16 cellular contexts compared by ENCODE assay signal in genomic region chr16:85199069-85199725, GRCh38.
DNase-seq lines count a peak whose midpoint lies in the region; ATAC-seq and TF ChIP-seq lines count a peak whose summit lies in the region.
"Had no signal": no experiment of that assay in that cellular context is flagged by ENCODE, and none has a peak within 500 bp of the region (broad histone marks: within the 10 kb centered on the region; RNA-seq: fewer than 3 reads in every experiment).

No MANE protein-coding gene starts in this region.

- H3K4me2 ChIP-seq in hepatocyte: peak overlapping the region; percentile 36
- H3K4me2 ChIP-seq in smooth muscle cell: peak overlapping the region; percentile 35

- 90 to 93% methylated on average over 21 of the region's 21 CpGs for WGBS in heart right ventricle, 2 donors
- 52% methylated on average over 21 of the region's 21 CpGs for WGBS in hepatocyte (ENCODE audit: low lambda C conversion rate, missing lambda C conversion rate)
- WGBS in smooth muscle cell (ENCODE audit: low lambda C conversion rate): 56% methylated on average over 21 of the region's 21 CpGs

- no peaks in the 10 kb centered on the region for H4K20me1 ChIP-seq in hepatocyte (ENCODE audit: insufficient read depth, poor library complexity, severe bottlenecking)
- H4K20me1 ChIP-seq in smooth muscle cell (ENCODE audit: low read depth): no peaks in the 10 kb centered on the region

- intact Hi-C loops in Right ventricle myocardium superior (cut with DNase I): no loop called here
- intact Hi-C loops in heart right ventricle (cut with DNase I): no loop called here
- intact Hi-C loops in uterus (cut with DNase I; ENCODE audit: low total_unique reads): no loop called here

- TF ChIP-seq POLR2A in uterus (IDR thresholded peaks at IDR 0.05): no peak

- no peak overlapping the region for H3K9ac ChIP-seq in smooth muscle cell (ENCODE audit: low read depth)

- H3K27me3 ChIP-seq in heart right ventricle (no peaks in the 10 kb centered on the region), hepatocyte (no peaks in the 10 kb centered on the region), smooth muscle cell (ENCODE audit: low read depth) (no peaks in the 10 kb centered on the region), uterus (no peaks in the 10 kb centered on the region)
- H3K27me3 ChIP-seq: BE2C, tibial artery had no signal

- no peaks in the 10 kb centered on the region for H3K9me3 ChIP-seq in heart right ventricle
- H3K9me3 ChIP-seq in hepatocyte (ENCODE audit: low read depth): no peaks in the 10 kb centered on the region
- no peaks in the 10 kb centered on the region for H3K9me3 ChIP-seq in smooth muscle cell (replicated peaks; ENCODE audit: low read depth)
- no peaks in the 10 kb centered on the region for H3K9me3 ChIP-seq in uterus
- H3K9me3 ChIP-seq: BE2C, tibial artery had no signal

- H3K27ac ChIP-seq in heart right ventricle: no peak overlapping the region
- H3K27ac ChIP-seq in RWPE1: peak overlapping the region; percentile 62
- H3K27ac ChIP-seq in hepatocyte: peak overlapping the region; percentile 87
- peak overlapping the region; percentile 38 for H3K27ac ChIP-seq in smooth muscle cell (ENCODE audit: low read depth)
- H3K27ac ChIP-seq in uterus: no peak overlapping the region
- H3K27ac ChIP-seq: tibial artery had no signal

- H3K4me1 ChIP-seq in heart right ventricle (peaks cover 11 to 76% (median 41%) of the 10 kb centered on the region in 9 donors), hepatocyte (ENCODE audit: insufficient read depth) (peaks cover 86% of the 10 kb centered on the region), smooth muscle cell (ENCODE audit: low read depth) (peaks cover 21% of the 10 kb centered on the region), uterus (peaks cover 11 to 33% of the 10 kb centered on the region in 2 donors)

- H3K36me3 ChIP-seq in heart right ventricle: no peaks in the 10 kb centered on the region
- H3K36me3 ChIP-seq in hepatocyte (replicated peaks; ENCODE audit: insufficient read depth, low read depth): no peaks in the 10 kb centered on the region
- H3K36me3 ChIP-seq in smooth muscle cell (ENCODE audit: low read depth): no peaks in the 10 kb centered on the region
- no peaks in the 10 kb centered on the region for H3K36me3 ChIP-seq in uterus
- H3K36me3 ChIP-seq: tibial artery had no signal

- POLR2A ChIA-PET in RWPE1 (lab: Yijun Ruan, JAX; ENCODE audit: low non-redundant PET): interaction anchor here (0.7 kb wide), 1 partner anchor 171 kb away, joined by 3 read pairs; no protein-coding TSS in a partner anchor

- CTCF ChIA-PET in RWPE1 (lab: Yijun Ruan, JAX): interaction anchor here (0.6 kb wide), 1 partner anchor 12 kb away, joined by 3 read pairs; no protein-coding TSS in a partner anchor

- H3K4me3 ChIP-seq in heart right ventricle (no peak overlapping the region), hepatocyte (no peak overlapping the region), smooth muscle cell (no peak overlapping the region), uterus (no peak overlapping the region)
- H3K4me3 ChIP-seq: tibial artery had no signal

- H3K9me2 ChIP-seq in hepatocyte (replicated peaks; ENCODE audit: insufficient read depth): no peaks in the 10 kb centered on the region

- peaks cover 22% of the 10 kb centered on the region for H3F3A ChIP-seq in smooth muscle cell (ENCODE audit: low read depth)

- peaks cover 69% of the 10 kb centered on the region for H3K79me2 ChIP-seq in hepatocyte
- H3K79me2 ChIP-seq in smooth muscle cell (ENCODE audit: low read depth): peaks cover 43% of the 10 kb centered on the region

- TF ChIP-seq CTCF in heart right ventricle (IDR thresholded peaks at IDR 0.05) (no peak), RWPE1 (conservative IDR thresholded peaks at IDR 0.05; ENCODE audit: low read depth) (no peak), hepatocyte (IDR thresholded peaks at IDR 0.05; ENCODE audit: poor library complexity) (no peak), smooth muscle cell (IDR thresholded peaks at IDR 0.05; ENCODE audit: borderline replicate concordance, insufficient read depth, poor library complexity, severe bottlenecking) (no peak), uterus (IDR thresholded peaks at IDR 0.05) (no peak)

- DNase-seq in Right ventricle myocardium superior (peak; percentile 30), heart right ventricle (no peak), RWPE1 (ENCODE audit: low spot score) (no peak), hepatocyte (ENCODE audit: low spot score) (no peak), smooth muscle cell (lab: John Stamatoyannopoulos, UW; ENCODE audit: unreplicated experiment) (no peak), NCI-H345 (lab: John Stamatoyannopoulos, UW) (no peak), uterus (no peak)
- DNase-seq in activated CD8-positive, alpha-beta memory T cell treated with anti-CD3 and anti-CD28 coated beads for 24 hours: no peak
- DNase-seq: BE2C; glutamatergic neuron; NCI-H1105 treated with DMSO at 0.1 percent for 48 hours; NCI-H510A treated with DMSO at 0.1 percent for 48 hours; NK-92 treated with Interleukin-12 subunit alpha and Interleukin-12 subunit beta, amount 100 ng/mL, for 24 hours; stimulated activated CD4-positive, alpha-beta T cell treated with anti-CD3 and anti-CD28 coated beads, Interleukin-4, amount 100 ng/mL, for 1 hour; stimulated activated naive CD8-positive, alpha-beta T cell treated with anti-CD3 and anti-CD28 coated beads, Interleukin-15, Interleukin-2, amounts not matched to agents 100 U/mL and 50 U/mL, for 24 hours; tibial artery had no signal

- ATAC-seq in Right ventricle myocardium superior (ENCODE audit: poor library complexity) (no peak), heart right ventricle (no peak)
- ATAC-seq: stimulated activated naive CD8-positive, alpha-beta T cell treated with anti-CD3 and anti-CD28 coated beads, Interleukin-15, Interleukin-2, amounts not matched to agents 100 U/mL and 50 U/mL, for 24 hours had no signal

- H2AFZ ChIP-seq in hepatocyte (no peak overlapping the region), smooth muscle cell (ENCODE audit: low read depth) (no peak overlapping the region)

Comparison
In these comparisons a context has a peak if more than half of its experiments do, and no peak if none do; other contexts are left out.
1. H3K27ac ChIP-seq: peak in RWPE1 (single experiment), hepatocyte (single experiment) and smooth muscle cell (single experiment); none in heart right ventricle (0 of 10) and uterus (0 of 2).